ENCODE assay signal across 19 cellular contexts in genomic region chr2:158477202-158477601, GRCh38. TPM values are rescaled to one million over a fixed set of nuclear protein-coding genes. Genes with fewer than 3 reads are reported as not detected.
DNase-seq lines count a peak whose midpoint lies in the region; ATAC-seq, FAIRE-seq and TF ChIP-seq lines count a peak whose summit lies in the region.
"Had no signal": no experiment of that assay in that cellular context is flagged by ENCODE, and none has a peak within 500 bp of the region (broad histone marks: within the 10 kb centered on the region; RNA-seq: fewer than 3 reads in every experiment).

No MANE protein-coding gene starts in this region.

- dilution Hi-C loops in endothelial cell of umbilical vein (cut with MboI; ENCODE audit: extremely low pct_ligation_motif_present, low sequenced_read_pairs), result no loop called here

- no peaks in the 10 kb centered on the region for H3K36me3 ChIP-seq in CD4-positive, CD25-positive, alpha-beta regulatory T cell (ENCODE audit: control insufficient read depth, insufficient read depth, low read length)
- no peaks in the 10 kb centered on the region for H3K36me3 ChIP-seq in Loucy (ENCODE audit: insufficient read depth, low read length)
- H3K36me3 ChIP-seq in endothelial cell of umbilical vein (ENCODE audit: control insufficient read depth in 2 of 2, extremely low read depth in 1 of 2, insufficient read depth in 2 of 2, low read length in 2 of 2), result no peaks in the 10 kb centered on the region

- H3K9me2 ChIP-seq in Loucy (replicated peaks; ENCODE audit: low read depth, low read length), result no peaks in the 10 kb centered on the region

- H2AFZ ChIP-seq in Loucy (ENCODE audit: low read length), result no peak overlapping the region
- H2AFZ ChIP-seq in endothelial cell of umbilical vein (ENCODE audit: low read depth, low read length), result no peak overlapping the region
- H2AFZ ChIP-seq: GM23248 had no signal

- peak; percentile 62 to 84 for ATAC-seq in CD4-positive, CD25-positive, alpha-beta regulatory T cell (ENCODE audit: low read depth in 2 of 2)
- no peak for ATAC-seq in HG03565 (IDR thresholded peaks at IDR 0.05; ENCODE audit: unreplicated experiment)
- ATAC-seq: esophagus mucosa; stimulated activated memory B cell treated with anti-CD40 and anti-IgM and Interleukin-4, amounts not matched to agents 10 μg/mL and 1 μg/mL and 100 μg/mL, for 72 hours had no signal

- no peaks in the 10 kb centered on the region for H4K20me1 ChIP-seq in Loucy (ENCODE audit: insufficient read depth, low read length, poor library complexity, severe bottlenecking)
- H4K20me1 ChIP-seq in endothelial cell of umbilical vein (replicated peaks; ENCODE audit: control insufficient read depth, extremely low read depth, insufficient read depth, low read length), result no peaks in the 10 kb centered on the region

- H3K9me1 ChIP-seq in endothelial cell of umbilical vein (replicated peaks; ENCODE audit: control insufficient read depth, extremely low read depth, insufficient read depth, low read length), result no peaks in the 10 kb centered on the region

- H3K4me2 ChIP-seq in Loucy (ENCODE audit: low read depth, low read length, poor library complexity, severe bottlenecking), result peak overlapping the region; percentile 50
- peak overlapping the region; percentile 30 for H3K4me2 ChIP-seq in endothelial cell of umbilical vein (ENCODE audit: insufficient read depth, low read length)

- H3K27me3 ChIP-seq in CD4-positive, CD25-positive, alpha-beta regulatory T cell (ENCODE audit: control insufficient read depth, insufficient read depth, low read length), result no peaks in the 10 kb centered on the region
- H3K27me3 ChIP-seq in Loucy (ENCODE audit: insufficient read depth, low read length, poor library complexity, severe bottlenecking) (no peaks in the 10 kb centered on the region), endothelial cell of umbilical vein (ENCODE audit: control insufficient read depth in 2 of 2, insufficient read depth in 2 of 2, low read length in 2 of 2) (no peaks in the 10 kb centered on the region)

- intact Hi-C loops in endothelial cell of umbilical vein (cut with micrococcal nuclease), result no loop called here

- DNase-seq in NCI-H748 (lab: John Stamatoyannopoulos, UW; ENCODE audit: unreplicated experiment) (peak; percentile 10), NCI-H748 treated with DMSO at 0.1 percent for 48 hours (lab: John Stamatoyannopoulos, UW) (no peak), endothelial cell of umbilical vein (ENCODE audit: low read depth, low spot score) (peak; percentile 30), foreskin melanocyte (no peak), G401 (ENCODE audit: low spot score) (no peak)
- peak in 2 of 3 donors; percentile 26 to 74 for DNase-seq in CD4-positive, CD25-positive, alpha-beta regulatory T cell
- DNase-seq: C1 segment of cervical spinal cord, dermis blood vessel endothelial cell, glutamatergic neuron, GM23248, NCI-H1694 treated with DMSO at 0.1 percent for 48 hours, NCI-H446 had no signal

- peak overlapping the region in 3 of 4 donors; percentile 0 to 77 (median 68) for H3K4me3 Mint-ChIP-seq in CD4-positive, CD25-positive, alpha-beta regulatory T cell
- H3K4me3 Mint-ChIP-seq: nephron; stimulated activated memory B cell treated with anti-CD40 and anti-IgM and Interleukin-4, amounts not matched to agents 10 μg/mL and 1 μg/mL and 100 μg/mL, for 72 hours; type B pancreatic cell had no signal

- H3K4me3 ChIP-seq in CD4-positive, CD25-positive, alpha-beta regulatory T cell (ENCODE audit: low read depth, low read length), result peak overlapping the region; percentile 75
- H3K4me3 ChIP-seq in Loucy (ENCODE audit: low read length, poor library complexity, severe bottlenecking) (no peak overlapping the region), endothelial cell of umbilical vein (replicated peaks in 1 of 3; ENCODE audit: insufficient read depth in 1 of 3, low read depth in 1 of 3, low read length in 3 of 3) (no peak overlapping the region)
- H3K4me3 ChIP-seq: GM23248 had no signal

- peak overlapping the region; percentile 73 to 93 (median 93) for H3K27ac Mint-ChIP-seq in CD4-positive, CD25-positive, alpha-beta regulatory T cell
- H3K27ac Mint-ChIP-seq: nephron; stimulated activated memory B cell treated with anti-CD40 and anti-IgM and Interleukin-4, amounts not matched to agents 10 μg/mL and 1 μg/mL and 100 μg/mL, for 72 hours; type B pancreatic cell had no signal

- peaks cover 9% of the 10 kb centered on the region for H3K36me3 Mint-ChIP-seq in CD4-positive, CD25-positive, alpha-beta regulatory T cell
- H3K36me3 Mint-ChIP-seq: stimulated activated memory B cell treated with anti-CD40 and anti-IgM and Interleukin-4, amounts not matched to agents 10 μg/mL and 1 μg/mL and 100 μg/mL, for 72 hours had no signal

- H3F3A ChIP-seq in Loucy (ENCODE audit: low read depth), result peaks cover 6% of the 10 kb centered on the region; the same call in 1 of the 2 replicates

- H3K9me3 ChIP-seq in CD4-positive, CD25-positive, alpha-beta regulatory T cell (ENCODE audit: control insufficient read depth in 2 of 2, low read length in 2 of 2), result no peaks in the 10 kb centered on the region
- H3K9me3 ChIP-seq in Loucy (ENCODE audit: insufficient read depth, low read depth, low read length) (no peaks in the 10 kb centered on the region), endothelial cell of umbilical vein (replicated peaks; ENCODE audit: control insufficient read depth, insufficient read depth, low read length) (no peaks in the 10 kb centered on the region)

- H3K79me2 ChIP-seq in Loucy (ENCODE audit: insufficient read depth, low read length), result no peaks in the 10 kb centered on the region
- peaks cover 14% of the 10 kb centered on the region for H3K79me2 ChIP-seq in endothelial cell of umbilical vein (ENCODE audit: control insufficient read depth, insufficient read depth, low read length)

- CTCF ChIA-PET in endothelial cell of umbilical vein (lab: Charles Lee), result interaction anchor here (0.9 to 2.7 kb wide), 4 partner anchors 11 to 453 kb away, joined by 3 to 6 read pairs (median 4); no protein-coding TSS in a partner anchor

- no peaks in the 10 kb centered on the region for H3K27me3 Mint-ChIP-seq in CD4-positive, CD25-positive, alpha-beta regulatory T cell
- H3K27me3 Mint-ChIP-seq: stimulated activated memory B cell treated with anti-CD40 and anti-IgM and Interleukin-4, amounts not matched to agents 10 μg/mL and 1 μg/mL and 100 μg/mL, for 72 hours; type B pancreatic cell had no signal

- TF ChIP-seq CTCF in Loucy (conservative IDR thresholded peaks at IDR 0.05; ENCODE audit: low read length), result no peak
- no peak for TF ChIP-seq CTCF in endothelial cell of umbilical vein (IDR thresholded peaks at IDR 0.05; ENCODE audit: extremely low read depth in 1 of 2, insufficient read depth in 1 of 2, low read depth in 1 of 2, low read length in 2 of 2)

- peaks cover 36% of the 10 kb centered on the region for H3K4me1 ChIP-seq in CD4-positive, CD25-positive, alpha-beta regulatory T cell (ENCODE audit: control insufficient read depth, insufficient read depth, low read length, poor library complexity, severe bottlenecking)
- H3K4me1 ChIP-seq in Loucy (ENCODE audit: insufficient read depth, low read length, poor library complexity, severe bottlenecking), result peaks cover 20% of the 10 kb centered on the region
- peaks cover 9% of the 10 kb centered on the region for H3K4me1 ChIP-seq in endothelial cell of umbilical vein (ENCODE audit: control insufficient read depth, extremely low read depth, insufficient read depth, low read length)

- BruUV-seq in endothelial cell of umbilical vein (replicated peaks; lab: Mats Ljungman, UMichigan), result no TSS peak

- in situ Hi-C loops in G401 (cut with HindIII; ENCODE audit: low sequenced_read_pairs), result loop anchor here (10.0 kb wide), 1 partner anchor 58 kb away; no protein-coding TSS in a partner anchor

- H3K9me3 Mint-ChIP-seq in CD4-positive, CD25-positive, alpha-beta regulatory T cell, result peaks cover 0 to 5% (median 0%) of the 10 kb centered on the region in 7 donors
- H3K9me3 Mint-ChIP-seq: nephron; stimulated activated memory B cell treated with anti-CD40 and anti-IgM and Interleukin-4, amounts not matched to agents 10 μg/mL and 1 μg/mL and 100 μg/mL, for 72 hours; type B pancreatic cell had no signal

- POLR2A ChIA-PET in endothelial cell of umbilical vein (lab: Charles Lee), result no interaction called here

- peak; percentile 76 for FAIRE-seq in endothelial cell of umbilical vein (lab: Jason Lieb, UNC)

- peak overlapping the region; percentile 62 for H3K27ac ChIP-seq in CD4-positive, CD25-positive, alpha-beta regulatory T cell (ENCODE audit: insufficient read depth, low read length, poor library complexity, severe bottlenecking)
- H3K27ac ChIP-seq in endothelial cell of umbilical vein (ENCODE audit: insufficient read depth, low read depth, low read length), result no peak overlapping the region
- H3K27ac ChIP-seq: GM23248 had no signal

- H3K4me1 Mint-ChIP-seq in CD4-positive, CD25-positive, alpha-beta regulatory T cell, result peaks cover 25 to 48% (median 37%) of the 10 kb centered on the region in 4 donors
- H3K4me1 Mint-ChIP-seq: stimulated activated memory B cell treated with anti-CD40 and anti-IgM and Interleukin-4, amounts not matched to agents 10 μg/mL and 1 μg/mL and 100 μg/mL, for 72 hours had no signal

- H3K9ac ChIP-seq in Loucy (ENCODE audit: low read depth, low read length, poor library complexity, severe bottlenecking), result no peak overlapping the region
- H3K9ac ChIP-seq in endothelial cell of umbilical vein (replicated peaks; ENCODE audit: extremely low read depth, insufficient read depth, low read length), result no peak overlapping the region
- H3K9ac ChIP-seq: GM23248 had no signal

- TF ChIP-seq POLR2A in endothelial cell of umbilical vein (IDR thresholded peaks at IDR 0.05; ENCODE audit: low read depth, low read length), result no peak

RNA-seq across cellular contexts. Expression of gene PKP4, which starts 20.4 kb away (rescaled TPM):
- total RNA-seq in CD4-positive, CD25-positive, alpha-beta regulatory T cell, result 21.9 TPM
- polyA plus RNA-seq in CD4-positive, CD25-positive, alpha-beta regulatory T cell, result 10 to 100 TPM in 1 of 4 donors, 1 to 10 TPM in 3; 1.9 to 17.4 (median 3.4) TPM
- total RNA-seq in endothelial cell of umbilical vein, result 55.1 and 68.5 TPM in 2 replicates
- 28.3 and 35.4 TPM in 2 replicates for polyA plus RNA-seq in endothelial cell of umbilical vein
- 24.2 and 24.3 TPM in 2 replicates for polyA plus RNA-seq in endothelial cell of umbilical vein (2011; cell fraction: cytosol; rRNA removed)
- 101 and 120 TPM in 2 replicates for polyA plus RNA-seq in endothelial cell of umbilical vein (2011; cell fraction: nucleus; rRNA removed)
- polyA plus RNA-seq in endothelial cell of umbilical vein (2012), result 39.5 and 40.6 TPM in 2 replicates
- polyA minus RNA-seq in endothelial cell of umbilical vein, result 93.9 and 106 TPM in 2 replicates
- 29.8 TPM for polyA minus RNA-seq in endothelial cell of umbilical vein (2011; cell fraction: cytosol; rRNA and poly(A)+ RNA removed)
- polyA minus RNA-seq in endothelial cell of umbilical vein (2011; cell fraction: nucleus; rRNA and poly(A)+ RNA removed), result 111 and 126 TPM in 2 replicates
- 29.0 and 41.2 TPM in 2 replicates for total RNA-seq in G401 (2014; rRNA removed; shearing (Covaris generic))

RNA-seq across cellular contexts. Expression of gene CCDC148, which starts 20.6 kb away (rescaled TPM):
- total RNA-seq in CD4-positive, CD25-positive, alpha-beta regulatory T cell, result not detected
- polyA plus RNA-seq in CD4-positive, CD25-positive, alpha-beta regulatory T cell, result not detected
- total RNA-seq in endothelial cell of umbilical vein, result 0.69 TPM in 1 of 2 replicates, not detected in the other
- 0.04 TPM in 1 of 2 replicates, not detected in the other for polyA plus RNA-seq in endothelial cell of umbilical vein
- polyA plus RNA-seq in endothelial cell of umbilical vein (2011; cell fraction: cytosol; rRNA removed), result 0.15 and 0.17 TPM in 2 replicates
- 0.79 and 0.84 TPM in 2 replicates for polyA plus RNA-seq in endothelial cell of umbilical vein (2011; cell fraction: nucleus; rRNA removed)
- polyA plus RNA-seq in endothelial cell of umbilical vein (2012), result 0.19 and 0.31 TPM in 2 replicates
- polyA minus RNA-seq in endothelial cell of umbilical vein, result 0.45 and 1.5 TPM in 2 replicates
- polyA minus RNA-seq in endothelial cell of umbilical vein (2011; cell fraction: cytosol; rRNA and poly(A)+ RNA removed), result not detected
- 0.34 and 4.2 TPM in 2 replicates for polyA minus RNA-seq in endothelial cell of umbilical vein (2011; cell fraction: nucleus; rRNA and poly(A)+ RNA removed)
- 2.5 and 4.1 TPM in 2 replicates for total RNA-seq in G401 (2014; rRNA removed; shearing (Covaris generic))
- total RNA-seq: pulmonary artery endothelial cell had no signal

Comparison
In these comparisons a context has a peak if more than half of its experiments do, and no peak if none do; other contexts are left out.
1. DNase-seq: peak in NCI-H748 (single experiment), CD4-positive, CD25-positive, alpha-beta regulatory T cell (2 of 3) and endothelial cell of umbilical vein (single experiment); none in NCI-H748 treated with DMSO at 0.1 percent for 48 hours (single experiment), foreskin melanocyte (single experiment) and G401 (single experiment).